8 cellular contexts compared by ENCODE assay signal in genomic region chrX:40094041-40094899, GRCh38. TPM values are rescaled to one million over a fixed set of nuclear protein-coding genes. Genes with fewer than 3 reads are reported as not detected.
DNase-seq lines count a peak whose midpoint lies in the region; ATAC-seq, FAIRE-seq and TF ChIP-seq lines count a peak whose summit lies in the region.

No MANE protein-coding gene starts in this region.

- peaks cover 8% of the 10 kb centered on the region for H3K27me3 Mint-ChIP-seq in MCF 10A (ENCODE audit: insufficient read depth, unreplicated experiment)

- POLR2A ChIA-PET in MCF 10A (lab: Yijun Ruan, JAX): interaction anchor here (0.5 to 3.5 kb wide), 6 partner anchors 9 to 1399 kb away, joined by 3 to 23 read pairs (median 6); no protein-coding TSS in a partner anchor

- no peak for TF ChIP-seq CTCF in OCI-LY3 (IDR thresholded peaks at IDR 0.05; ENCODE audit: low read depth, low read length)
- no peak for TF ChIP-seq CTCF in MCF 10A (IDR thresholded peaks at IDR 0.05; ENCODE audit: unreplicated experiment)
- TF ChIP-seq CTCF in kidney (IDR thresholded peaks at IDR 0.05; ENCODE audit: borderline replicate concordance, extremely low read depth, insufficient read depth): no peak

- no peak overlapping the region for H2AFZ ChIP-seq in OCI-LY3 (ENCODE audit: low read depth, low read length)

- H3K4me2 ChIP-seq in OCI-LY3 (ENCODE audit: low read length): peak overlapping the region; percentile 85

- no peak for FAIRE-seq in kidney (lab: Jason Lieb, UNC)

- H3K4me3 ChIP-seq in GM08714 (ENCODE audit: low read length): peak overlapping the region; percentile 75
- peak overlapping the region; percentile 95 for H3K4me3 ChIP-seq in OCI-LY3 (ENCODE audit: low read length)
- peak overlapping the region; percentile 66 to 73 for H3K4me3 ChIP-seq in kidney (ENCODE audit: low read length in 2 of 2)

- H3K9ac ChIP-seq in OCI-LY3 (ENCODE audit: low read length) (peak overlapping the region; percentile 89; the same call in 1 of the 2 replicates), kidney (ENCODE audit: low read length in 2 of 2) (peak overlapping the region in 1 of 2 donors; percentile 69)

- H3K36me3 ChIP-seq in OCI-LY3 (replicated peaks; ENCODE audit: low read depth, low read length) (peaks cover 10% of the 10 kb centered on the region), kidney (ENCODE audit: control insufficient read depth in 1 of 2, insufficient read depth in 2 of 2, low read length in 2 of 2) (no peaks in the 10 kb centered on the region)

- H3K4me3 Mint-ChIP-seq in MCF 10A (ENCODE audit: unreplicated experiment): peak overlapping the region; percentile 80
- H3K4me3 Mint-ChIP-seq in stimulated activated effector memory CD8-positive, alpha-beta T cell treated with anti-CD3 and anti-CD28 coated beads, Interleukin-12 subunit alpha, Interleukin-12 subunit beta, amount 100 ng/mL, for 72 hours: peak overlapping the region; percentile 90

- H3K27me3 ChIP-seq in OCI-LY3 (ENCODE audit: low read depth, low read length): no peaks in the 10 kb centered on the region

- peaks cover 62% of the 10 kb centered on the region for H4K20me1 ChIP-seq in OCI-LY3 (ENCODE audit: insufficient read depth, low read length)

- peak; percentile 37 for DNase-seq in MCF 10A (ENCODE audit: unreplicated experiment)
- DNase-seq in kidney: peak; percentile 83
- DNase-seq in stimulated activated effector memory CD8-positive, alpha-beta T cell treated with anti-CD3 and anti-CD28 coated beads, Interleukin-12 subunit alpha, Interleukin-12 subunit beta, amount 100 ng/mL, for 72 hours (ENCODE audit: low spot score in 2 of 2): no peak
- DNase-seq in DMS 273 treated with DMSO at 0.1 percent for 48 hours (lab: John Stamatoyannopoulos, UW): no peak
- DNase-seq in NCI-H2171 treated with DMSO at 0.1 percent for 48 hours (lab: John Stamatoyannopoulos, UW): no peak

- H3K4me1 ChIP-seq in OCI-LY3 (ENCODE audit: low read length): peaks cover 13% of the 10 kb centered on the region; the same call in 1 of the 2 replicates
- H3K4me1 ChIP-seq in kidney (ENCODE audit: control insufficient read depth in 1 of 2, insufficient read depth in 1 of 2, low read depth in 1 of 2, low read length in 2 of 2): peaks cover 0 to 11% of the 10 kb centered on the region in 2 donors

- intact Hi-C loops in MCF 10A (cut with micrococcal nuclease): loop anchor here (10.0 kb wide), 2 partner anchors 189 to 359 kb away; no protein-coding TSS in a partner anchor
- intact Hi-C loops in kidney (cut with DNase I): no loop called here

- no peak for ATAC-seq in stimulated activated effector memory CD8-positive, alpha-beta T cell treated with anti-CD3 and anti-CD28 coated beads, Interleukin-12 subunit alpha, Interleukin-12 subunit beta, amount 100 ng/mL, for 72 hours
- no peak for ATAC-seq in GM19035 (IDR thresholded peaks at IDR 0.05; ENCODE audit: unreplicated experiment)

- H3K36me3 Mint-ChIP-seq in MCF 10A (ENCODE audit: insufficient read depth, unreplicated experiment): no peaks in the 10 kb centered on the region
- peaks cover 56% of the 10 kb centered on the region for H3K36me3 Mint-ChIP-seq in stimulated activated effector memory CD8-positive, alpha-beta T cell treated with anti-CD3 and anti-CD28 coated beads, Interleukin-12 subunit alpha, Interleukin-12 subunit beta, amount 100 ng/mL, for 72 hours

- no peaks in the 10 kb centered on the region for H3K9me3 Mint-ChIP-seq in MCF 10A (ENCODE audit: unreplicated experiment)
- H3K9me3 Mint-ChIP-seq in stimulated activated effector memory CD8-positive, alpha-beta T cell treated with anti-CD3 and anti-CD28 coated beads, Interleukin-12 subunit alpha, Interleukin-12 subunit beta, amount 100 ng/mL, for 72 hours: no peaks in the 10 kb centered on the region

- no peaks in the 10 kb centered on the region for H3K9me3 ChIP-seq in OCI-LY3 (ENCODE audit: insufficient read depth, low read length)
- no peaks in the 10 kb centered on the region for H3K9me3 ChIP-seq in kidney (ENCODE audit: control insufficient read depth in 1 of 2, low read length in 2 of 2)

- H3K27ac ChIP-seq in OCI-LY3 (ENCODE audit: low read length): no peak overlapping the region
- no peak overlapping the region for H3K27ac ChIP-seq in kidney (ENCODE audit: low read depth in 2 of 2, low read length in 2 of 2)

- peaks cover 79% of the 10 kb centered on the region for H3K79me2 ChIP-seq in OCI-LY3 (ENCODE audit: low read length)

- H3K27ac Mint-ChIP-seq in MCF 10A (ENCODE audit: low read depth, unreplicated experiment): no peak overlapping the region
- peak overlapping the region; percentile 84 for H3K27ac Mint-ChIP-seq in stimulated activated effector memory CD8-positive, alpha-beta T cell treated with anti-CD3 and anti-CD28 coated beads, Interleukin-12 subunit alpha, Interleukin-12 subunit beta, amount 100 ng/mL, for 72 hours

- no TSS peak for BruUV-seq in MCF 10A (replicated peaks; lab: Mats Ljungman, UMichigan)

- no peaks in the 10 kb centered on the region for H3K4me1 Mint-ChIP-seq in MCF 10A (ENCODE audit: insufficient read depth, unreplicated experiment)
- H3K4me1 Mint-ChIP-seq in stimulated activated effector memory CD8-positive, alpha-beta T cell treated with anti-CD3 and anti-CD28 coated beads, Interleukin-12 subunit alpha, Interleukin-12 subunit beta, amount 100 ng/mL, for 72 hours: peaks cover 37% of the 10 kb centered on the region

- CTCF ChIA-PET in MCF 10A (lab: Yijun Ruan, JAX): interaction anchor here (1.3 kb wide), 1 partner anchor 834 kb away, joined by 4 read pairs; no protein-coding TSS in a partner anchor

RNA-seq across cellular contexts. Expression of gene BCOR, which starts 3.5 kb away (rescaled TPM):
- 7.5 and 12.0 TPM in 2 replicates for total RNA-seq in MCF 10A (2022)
- total RNA-seq in kidney: 33.9 TPM
- polyA plus RNA-seq in kidney (ENCODE audit: insufficient read depth, low read depth, low replicate concordance): 7.7 TPM

Comparison
In these comparisons a context has a peak if more than half of its experiments do, and no peak if none do; other contexts are left out.
1. DNase-seq: peak in MCF 10A (single experiment) and kidney (single experiment); none in stimulated activated effector memory CD8-positive, alpha-beta T cell treated with anti-CD3 and anti-CD28 coated beads, Interleukin-12 subunit alpha, Interleukin-12 subunit beta, amount 100 ng/mL, for 72 hours (0 of 2), DMS 273 treated with DMSO at 0.1 percent for 48 hours (single experiment) and NCI-H2171 treated with DMSO at 0.1 percent for 48 hours (single experiment).
2. Peak in every context shown above with its lines, with median percentiles within 50 percentile points of each other: H3K4me3 ChIP-seq.